ENCODE assay signal across 1 cellular context in genomic region chr16:87465306-87465705, GRCh38.
TF ChIP-seq lines count a peak whose summit lies in the region.

No MANE protein-coding gene starts in this region.

TF ChIP-seq in HepG2, 621 proteins besides CTCF, POLR2A, EP300 and RAD21 (continued from another document and continues in another):
- TF ChIP-seq ZBTB34 (CRISPR knock-in tag; IDR thresholded peaks at IDR 0.05) (no peak), WIZ (CRISPR knock-in tag; IDR thresholded peaks at IDR 0.05) (no peak), KLF12 (CRISPR knock-in tag; IDR thresholded peaks at IDR 0.05; ENCODE audit: borderline replicate concordance) (no peak), ATF7 (IDR thresholded peaks at IDR 0.05) (no peak), ATF7 (CRISPR knock-in tag; IDR thresholded peaks at IDR 0.05) (no peak), HDAC2 (CRISPR knock-in tag; IDR thresholded peaks at IDR 0.05) (no peak; the same call in 1 of the 2 replicates), REST (IDR thresholded peaks at IDR 0.05; ENCODE audit: borderline replicate concordance in 1 of 2, low read depth in 1 of 2, low read length in 2 of 2) (no peak), ZNF841 (CRISPR knock-in tag; IDR thresholded peaks at IDR 0.05; ENCODE audit: borderline replicate concordance) (no peak), THAP8 (CRISPR knock-in tag; IDR thresholded peaks at IDR 0.05; ENCODE audit: borderline replicate concordance) (no peak), ZNF780A (CRISPR knock-in tag; IDR thresholded peaks at IDR 0.05) (no peak), ARNT (IDR thresholded peaks at IDR 0.05) (no peak), GABPB1 (CRISPR knock-in tag; IDR thresholded peaks at IDR 0.05) (no peak), ZNF670 (CRISPR knock-in tag; IDR thresholded peaks at IDR 0.05; ENCODE audit: borderline replicate concordance) (no peak), ZBTB44 (CRISPR knock-in tag; IDR thresholded peaks at IDR 0.05) (no peak), TEAD2 (CRISPR knock-in tag; IDR thresholded peaks at IDR 0.05) (no peak), ZNF788 (CRISPR knock-in tag; IDR thresholded peaks at IDR 0.05; ENCODE audit: borderline replicate concordance) (no peak), ZBTB2 (CRISPR knock-in tag; IDR thresholded peaks at IDR 0.05; ENCODE audit: low read depth) (no peak), ZNF816 (CRISPR knock-in tag; IDR thresholded peaks at IDR 0.05; ENCODE audit: borderline replicate concordance) (no peak), MTF2 (CRISPR knock-in tag; IDR thresholded peaks at IDR 0.05; ENCODE audit: borderline replicate concordance) (no peak), CBX1 (IDR thresholded peaks at IDR 0.05; ENCODE audit: low read depth) (no peak), ZBTB8A (CRISPR knock-in tag; IDR thresholded peaks at IDR 0.05; ENCODE audit: borderline replicate concordance, low read depth) (no peak), DRAP1 (CRISPR knock-in tag; IDR thresholded peaks at IDR 0.05) (0 out of 2 replicates have a peak, but pooled peaks have one; percentile 27), POLR2AphosphoS5 (IDR thresholded peaks at IDR 0.05; ENCODE audit: low read depth, low read length) (no peak), DMAP1 (CRISPR knock-in tag; IDR thresholded peaks at IDR 0.05) (no peak), ZNF335 (CRISPR knock-in tag; IDR thresholded peaks at IDR 0.05) (no peak), ZNF329 (CRISPR knock-in tag; IDR thresholded peaks at IDR 0.05; ENCODE audit: low read depth) (no peak), FOXP4 (CRISPR knock-in tag; IDR thresholded peaks at IDR 0.05) (no peak; the same call in 1 of the 2 replicates), RERE (CRISPR knock-in tag; IDR thresholded peaks at IDR 0.05; ENCODE audit: low read depth) (no peak), HOXA3 (CRISPR knock-in tag; IDR thresholded peaks at IDR 0.05) (peak; percentile 42; the same call in 1 of the 2 replicates), ZNF205 (CRISPR knock-in tag; IDR thresholded peaks at IDR 0.05) (no peak), ZNF724P (CRISPR knock-in tag; IDR thresholded peaks at IDR 0.05; ENCODE audit: borderline replicate concordance) (no peak), FOXK2 (IDR thresholded peaks at IDR 0.05) (no peak), ZZZ3 (CRISPR knock-in tag; IDR thresholded peaks at IDR 0.05; ENCODE audit: borderline replicate concordance) (no peak), BORCS8-MEF2B (CRISPR knock-in tag; IDR thresholded peaks at IDR 0.05) (no peak), TRIM24 (CRISPR knock-in tag; IDR thresholded peaks at IDR 0.05) (no peak), IRF2 (CRISPR knock-in tag; IDR thresholded peaks at IDR 0.05) (no peak), NFKBIZ (CRISPR knock-in tag; IDR thresholded peaks at IDR 0.05) (no peak), KDM2A (CRISPR knock-in tag; IDR thresholded peaks at IDR 0.05; ENCODE audit: borderline replicate concordance, low read depth) (peak; percentile 21; the same call in 1 of the 2 replicates), ZNF143 (CRISPR knock-in tag; IDR thresholded peaks at IDR 0.05) (no peak), ZNF550 (CRISPR knock-in tag; IDR thresholded peaks at IDR 0.05; ENCODE audit: borderline replicate concordance) (no peak), ZFP62 (CRISPR knock-in tag; IDR thresholded peaks at IDR 0.05) (no peak), HOXA9 (CRISPR knock-in tag; IDR thresholded peaks at IDR 0.05; ENCODE audit: borderline replicate concordance) (no peak), ZNF20 (CRISPR knock-in tag; IDR thresholded peaks at IDR 0.05) (no peak), ZNF879 (CRISPR knock-in tag; IDR thresholded peaks at IDR 0.05) (no peak), RBFOX2 (IDR thresholded peaks at IDR 0.05; ENCODE audit: low read depth, low read length) (no peak), ZNF607 (CRISPR knock-in tag; IDR thresholded peaks at IDR 0.05; ENCODE audit: borderline replicate concordance) (no peak), IKZF1 (IDR thresholded peaks at IDR 0.05) (no peak), SP1 (IDR thresholded peaks at IDR 0.05) (no peak), SP1 (CRISPR knock-in tag; IDR thresholded peaks at IDR 0.05) (no peak), ZNF383 (CRISPR knock-in tag; IDR thresholded peaks at IDR 0.05; ENCODE audit: borderline replicate concordance) (no peak), ZNF317 (CRISPR knock-in tag; IDR thresholded peaks at IDR 0.05) (no peak; the same call in 1 of the 2 replicates), HDAC1 (CRISPR knock-in tag; IDR thresholded peaks at IDR 0.05) (no peak), ZNF703 (CRISPR knock-in tag; IDR thresholded peaks at IDR 0.05; ENCODE audit: borderline replicate concordance) (no peak), NFIC (IDR thresholded peaks at IDR 0.05; ENCODE audit: low read length) (no peak), ZNF800 (CRISPR knock-in tag; IDR thresholded peaks at IDR 0.05) (peak; percentile 60)
